Comparison of ENCODE assay signal across 1 cellular context in the genomic region with DNA sequence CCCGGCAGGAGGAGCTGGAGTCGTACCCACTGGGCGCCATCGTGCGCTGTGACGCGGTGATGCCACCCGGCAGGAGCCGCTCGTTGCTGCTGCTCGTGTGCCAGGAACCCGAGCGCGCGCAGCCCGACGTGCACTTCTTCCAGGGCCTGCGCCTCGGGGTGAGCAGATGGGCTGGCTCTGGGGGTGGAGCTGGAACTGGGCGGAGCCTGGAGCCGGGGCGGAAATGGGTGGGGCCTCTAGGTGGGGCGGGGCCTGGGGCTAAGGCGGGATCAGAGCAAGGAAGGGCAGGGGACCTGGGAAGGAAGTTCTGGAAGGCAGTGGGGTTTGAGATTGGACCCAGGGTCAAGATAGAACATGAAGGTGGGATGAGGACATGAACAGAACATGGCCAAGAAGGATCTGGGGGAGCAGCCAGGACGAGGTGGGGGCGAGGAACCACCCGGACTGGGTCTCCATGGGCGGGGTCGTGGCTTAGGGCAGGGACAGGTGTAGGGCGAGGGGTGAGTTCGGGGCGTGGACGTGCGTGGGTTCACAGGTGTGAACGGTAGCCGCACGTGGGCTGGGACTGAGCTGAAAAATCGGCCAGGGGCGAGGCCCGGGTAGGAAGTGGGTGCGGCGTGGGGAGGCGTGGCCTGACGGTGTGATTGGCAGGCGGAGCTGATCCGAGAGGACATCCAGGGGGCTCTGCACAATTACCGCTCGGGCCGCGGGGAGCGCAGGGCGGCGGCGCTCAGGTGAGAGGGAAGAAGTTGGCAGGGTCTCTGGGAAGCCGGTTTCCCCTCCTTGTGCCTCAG.
TF ChIP-seq lines count a peak whose summit lies in the region.

No MANE protein-coding gene starts in this region.

TF ChIP-seq in K562, 482 proteins besides CTCF, POLR2A, EP300 and RAD21 (continued from another document and continues in another):
- TF ChIP-seq, protein P1, sequence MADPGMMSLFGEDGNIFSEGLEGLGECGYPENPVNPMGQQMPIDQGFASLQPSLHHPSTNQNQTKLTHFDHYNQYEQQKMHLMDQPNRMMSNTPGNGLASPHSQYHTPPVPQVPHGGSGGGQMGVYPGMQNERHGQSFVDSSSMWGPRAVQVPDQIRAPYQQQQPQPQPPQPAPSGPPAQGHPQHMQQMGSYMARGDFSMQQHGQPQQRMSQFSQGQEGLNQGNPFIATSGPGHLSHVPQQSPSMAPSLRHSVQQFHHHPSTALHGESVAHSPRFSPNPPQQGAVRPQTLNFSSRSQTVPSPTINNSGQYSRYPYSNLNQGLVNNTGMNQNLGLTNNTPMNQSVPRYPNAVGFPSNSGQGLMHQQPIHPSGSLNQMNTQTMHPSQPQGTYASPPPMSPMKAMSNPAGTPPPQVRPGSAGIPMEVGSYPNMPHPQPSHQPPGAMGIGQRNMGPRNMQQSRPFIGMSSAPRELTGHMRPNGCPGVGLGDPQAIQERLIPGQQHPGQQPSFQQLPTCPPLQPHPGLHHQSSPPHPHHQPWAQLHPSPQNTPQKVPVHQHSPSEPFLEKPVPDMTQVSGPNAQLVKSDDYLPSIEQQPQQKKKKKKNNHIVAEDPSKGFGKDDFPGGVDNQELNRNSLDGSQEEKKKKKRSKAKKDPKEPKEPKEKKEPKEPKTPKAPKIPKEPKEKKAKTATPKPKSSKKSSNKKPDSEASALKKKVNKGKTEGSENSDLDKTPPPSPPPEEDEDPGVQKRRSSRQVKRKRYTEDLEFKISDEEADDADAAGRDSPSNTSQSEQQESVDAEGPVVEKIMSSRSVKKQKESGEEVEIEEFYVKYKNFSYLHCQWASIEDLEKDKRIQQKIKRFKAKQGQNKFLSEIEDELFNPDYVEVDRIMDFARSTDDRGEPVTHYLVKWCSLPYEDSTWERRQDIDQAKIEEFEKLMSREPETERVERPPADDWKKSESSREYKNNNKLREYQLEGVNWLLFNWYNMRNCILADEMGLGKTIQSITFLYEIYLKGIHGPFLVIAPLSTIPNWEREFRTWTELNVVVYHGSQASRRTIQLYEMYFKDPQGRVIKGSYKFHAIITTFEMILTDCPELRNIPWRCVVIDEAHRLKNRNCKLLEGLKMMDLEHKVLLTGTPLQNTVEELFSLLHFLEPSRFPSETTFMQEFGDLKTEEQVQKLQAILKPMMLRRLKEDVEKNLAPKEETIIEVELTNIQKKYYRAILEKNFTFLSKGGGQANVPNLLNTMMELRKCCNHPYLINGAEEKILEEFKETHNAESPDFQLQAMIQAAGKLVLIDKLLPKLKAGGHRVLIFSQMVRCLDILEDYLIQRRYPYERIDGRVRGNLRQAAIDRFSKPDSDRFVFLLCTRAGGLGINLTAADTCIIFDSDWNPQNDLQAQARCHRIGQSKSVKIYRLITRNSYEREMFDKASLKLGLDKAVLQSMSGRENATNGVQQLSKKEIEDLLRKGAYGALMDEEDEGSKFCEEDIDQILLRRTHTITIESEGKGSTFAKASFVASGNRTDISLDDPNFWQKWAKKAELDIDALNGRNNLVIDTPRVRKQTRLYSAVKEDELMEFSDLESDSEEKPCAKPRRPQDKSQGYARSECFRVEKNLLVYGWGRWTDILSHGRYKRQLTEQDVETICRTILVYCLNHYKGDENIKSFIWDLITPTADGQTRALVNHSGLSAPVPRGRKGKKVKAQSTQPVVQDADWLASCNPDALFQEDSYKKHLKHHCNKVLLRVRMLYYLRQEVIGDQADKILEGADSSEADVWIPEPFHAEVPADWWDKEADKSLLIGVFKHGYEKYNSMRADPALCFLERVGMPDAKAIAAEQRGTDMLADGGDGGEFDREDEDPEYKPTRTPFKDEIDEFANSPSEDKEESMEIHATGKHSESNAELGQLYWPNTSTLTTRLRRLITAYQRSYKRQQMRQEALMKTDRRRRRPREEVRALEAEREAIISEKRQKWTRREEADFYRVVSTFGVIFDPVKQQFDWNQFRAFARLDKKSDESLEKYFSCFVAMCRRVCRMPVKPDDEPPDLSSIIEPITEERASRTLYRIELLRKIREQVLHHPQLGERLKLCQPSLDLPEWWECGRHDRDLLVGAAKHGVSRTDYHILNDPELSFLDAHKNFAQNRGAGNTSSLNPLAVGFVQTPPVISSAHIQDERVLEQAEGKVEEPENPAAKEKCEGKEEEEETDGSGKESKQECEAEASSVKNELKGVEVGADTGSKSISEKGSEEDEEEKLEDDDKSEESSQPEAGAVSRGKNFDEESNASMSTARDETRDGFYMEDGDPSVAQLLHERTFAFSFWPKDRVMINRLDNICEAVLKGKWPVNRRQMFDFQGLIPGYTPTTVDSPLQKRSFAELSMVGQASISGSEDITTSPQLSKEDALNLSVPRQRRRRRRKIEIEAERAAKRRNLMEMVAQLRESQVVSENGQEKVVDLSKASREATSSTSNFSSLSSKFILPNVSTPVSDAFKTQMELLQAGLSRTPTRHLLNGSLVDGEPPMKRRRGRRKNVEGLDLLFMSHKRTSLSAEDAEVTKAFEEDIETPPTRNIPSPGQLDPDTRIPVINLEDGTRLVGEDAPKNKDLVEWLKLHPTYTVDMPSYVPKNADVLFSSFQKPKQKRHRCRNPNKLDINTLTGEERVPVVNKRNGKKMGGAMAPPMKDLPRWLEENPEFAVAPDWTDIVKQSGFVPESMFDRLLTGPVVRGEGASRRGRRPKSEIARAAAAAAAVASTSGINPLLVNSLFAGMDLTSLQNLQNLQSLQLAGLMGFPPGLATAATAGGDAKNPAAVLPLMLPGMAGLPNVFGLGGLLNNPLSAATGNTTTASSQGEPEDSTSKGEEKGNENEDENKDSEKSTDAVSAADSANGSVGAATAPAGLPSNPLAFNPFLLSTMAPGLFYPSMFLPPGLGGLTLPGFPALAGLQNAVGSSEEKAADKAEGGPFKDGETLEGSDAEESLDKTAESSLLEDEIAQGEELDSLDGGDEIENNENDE (IDR thresholded peaks at IDR 0.05; ENCODE audit: low read depth, low read length), result no peak
- TF ChIP-seq, protein P2, sequence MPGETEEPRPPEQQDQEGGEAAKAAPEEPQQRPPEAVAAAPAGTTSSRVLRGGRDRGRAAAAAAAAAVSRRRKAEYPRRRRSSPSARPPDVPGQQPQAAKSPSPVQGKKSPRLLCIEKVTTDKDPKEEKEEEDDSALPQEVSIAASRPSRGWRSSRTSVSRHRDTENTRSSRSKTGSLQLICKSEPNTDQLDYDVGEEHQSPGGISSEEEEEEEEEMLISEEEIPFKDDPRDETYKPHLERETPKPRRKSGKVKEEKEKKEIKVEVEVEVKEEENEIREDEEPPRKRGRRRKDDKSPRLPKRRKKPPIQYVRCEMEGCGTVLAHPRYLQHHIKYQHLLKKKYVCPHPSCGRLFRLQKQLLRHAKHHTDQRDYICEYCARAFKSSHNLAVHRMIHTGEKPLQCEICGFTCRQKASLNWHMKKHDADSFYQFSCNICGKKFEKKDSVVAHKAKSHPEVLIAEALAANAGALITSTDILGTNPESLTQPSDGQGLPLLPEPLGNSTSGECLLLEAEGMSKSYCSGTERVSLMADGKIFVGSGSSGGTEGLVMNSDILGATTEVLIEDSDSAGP (CRISPR knock-in tag; IDR thresholded peaks at IDR 0.05), result 0 out of 2 replicates have a peak, but pooled peaks have one; percentile 42
- 0 out of 2 replicates have a peak, but pooled peaks have one; percentile 24 for TF ChIP-seq RBM14 (IDR thresholded peaks at IDR 0.05; ENCODE audit: borderline replicate concordance, insufficient read depth, low read depth, low read length)
- no peak for TF ChIP-seq ZNF561 (CRISPR knock-in tag; conservative IDR thresholded peaks at IDR 0.05)
- TF ChIP-seq, protein P3, sequence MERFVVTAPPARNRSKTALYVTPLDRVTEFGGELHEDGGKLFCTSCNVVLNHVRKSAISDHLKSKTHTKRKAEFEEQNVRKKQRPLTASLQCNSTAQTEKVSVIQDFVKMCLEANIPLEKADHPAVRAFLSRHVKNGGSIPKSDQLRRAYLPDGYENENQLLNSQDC (CRISPR knock-in tag; IDR thresholded peaks at IDR 0.05), result no peak
- TF ChIP-seq, protein P4, sequence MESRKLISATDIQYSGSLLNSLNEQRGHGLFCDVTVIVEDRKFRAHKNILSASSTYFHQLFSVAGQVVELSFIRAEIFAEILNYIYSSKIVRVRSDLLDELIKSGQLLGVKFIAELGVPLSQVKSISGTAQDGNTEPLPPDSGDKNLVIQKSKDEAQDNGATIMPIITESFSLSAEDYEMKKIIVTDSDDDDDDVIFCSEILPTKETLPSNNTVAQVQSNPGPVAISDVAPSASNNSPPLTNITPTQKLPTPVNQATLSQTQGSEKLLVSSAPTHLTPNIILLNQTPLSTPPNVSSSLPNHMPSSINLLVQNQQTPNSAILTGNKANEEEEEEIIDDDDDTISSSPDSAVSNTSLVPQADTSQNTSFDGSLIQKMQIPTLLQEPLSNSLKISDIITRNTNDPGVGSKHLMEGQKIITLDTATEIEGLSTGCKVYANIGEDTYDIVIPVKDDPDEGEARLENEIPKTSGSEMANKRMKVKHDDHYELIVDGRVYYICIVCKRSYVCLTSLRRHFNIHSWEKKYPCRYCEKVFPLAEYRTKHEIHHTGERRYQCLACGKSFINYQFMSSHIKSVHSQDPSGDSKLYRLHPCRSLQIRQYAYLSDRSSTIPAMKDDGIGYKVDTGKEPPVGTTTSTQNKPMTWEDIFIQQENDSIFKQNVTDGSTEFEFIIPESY (CRISPR knock-in tag; IDR thresholded peaks at IDR 0.05), result peak; percentile 54
- no peak for TF ChIP-seq SAFB2 (IDR thresholded peaks at IDR 0.05; ENCODE audit: borderline replicate concordance, low read depth, low read length, severe bottlenecking)
- peak; percentile 56; the same call in 1 of the 2 replicates for TF ChIP-seq ZBTB7A (IDR thresholded peaks at IDR 0.05; ENCODE audit: borderline replicate concordance, control insufficient read depth, low read depth, low read length)
- TF ChIP-seq, protein P5, sequence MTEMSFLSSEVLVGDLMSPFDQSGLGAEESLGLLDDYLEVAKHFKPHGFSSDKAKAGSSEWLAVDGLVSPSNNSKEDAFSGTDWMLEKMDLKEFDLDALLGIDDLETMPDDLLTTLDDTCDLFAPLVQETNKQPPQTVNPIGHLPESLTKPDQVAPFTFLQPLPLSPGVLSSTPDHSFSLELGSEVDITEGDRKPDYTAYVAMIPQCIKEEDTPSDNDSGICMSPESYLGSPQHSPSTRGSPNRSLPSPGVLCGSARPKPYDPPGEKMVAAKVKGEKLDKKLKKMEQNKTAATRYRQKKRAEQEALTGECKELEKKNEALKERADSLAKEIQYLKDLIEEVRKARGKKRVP (CRISPR knock-in tag; IDR thresholded peaks at IDR 0.05), result no peak
- peak; percentile 37 for TF ChIP-seq RBBP5 (IDR thresholded peaks at IDR 0.05; ENCODE audit: borderline replicate concordance, insufficient read depth, low read length, poor library complexity, severe bottlenecking)
- TF ChIP-seq CBFA2T3 (IDR thresholded peaks at IDR 0.05), result 0 out of 2 replicates have a peak, but pooled peaks have one; percentile 12
- TF ChIP-seq GATA2 (CRISPR knock-in tag; IDR thresholded peaks at IDR 0.05), result no peak
- TF ChIP-seq, protein P6, sequence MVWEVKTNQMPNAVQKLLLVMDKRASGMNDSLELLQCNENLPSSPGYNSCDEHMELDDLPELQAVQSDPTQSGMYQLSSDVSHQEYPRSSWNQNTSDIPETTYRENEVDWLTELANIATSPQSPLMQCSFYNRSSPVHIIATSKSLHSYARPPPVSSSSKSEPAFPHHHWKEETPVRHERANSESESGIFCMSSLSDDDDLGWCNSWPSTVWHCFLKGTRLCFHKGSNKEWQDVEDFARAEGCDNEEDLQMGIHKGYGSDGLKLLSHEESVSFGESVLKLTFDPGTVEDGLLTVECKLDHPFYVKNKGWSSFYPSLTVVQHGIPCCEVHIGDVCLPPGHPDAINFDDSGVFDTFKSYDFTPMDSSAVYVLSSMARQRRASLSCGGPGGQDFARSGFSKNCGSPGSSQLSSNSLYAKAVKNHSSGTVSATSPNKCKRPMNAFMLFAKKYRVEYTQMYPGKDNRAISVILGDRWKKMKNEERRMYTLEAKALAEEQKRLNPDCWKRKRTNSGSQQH (CRISPR knock-in tag; IDR thresholded peaks at IDR 0.05), result peak; percentile 93
- TF ChIP-seq DPF2 (IDR thresholded peaks at IDR 0.05), result peak; percentile 74; the same call in 1 of the 2 replicates
- TF ChIP-seq KHSRP (IDR thresholded peaks at IDR 0.05), result no peak
- TF ChIP-seq ATF1 (CRISPR knock-in tag; IDR thresholded peaks at IDR 0.05), result 0 out of 2 replicates have a peak, but pooled peaks have one; percentile 10
- no peak for TF ChIP-seq ATF1 (tag; IDR thresholded peaks at IDR 0.05)
- TF ChIP-seq, protein P7, sequence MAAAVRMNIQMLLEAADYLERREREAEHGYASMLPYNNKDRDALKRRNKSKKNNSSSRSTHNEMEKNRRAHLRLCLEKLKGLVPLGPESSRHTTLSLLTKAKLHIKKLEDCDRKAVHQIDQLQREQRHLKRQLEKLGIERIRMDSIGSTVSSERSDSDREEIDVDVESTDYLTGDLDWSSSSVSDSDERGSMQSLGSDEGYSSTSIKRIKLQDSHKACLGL (CRISPR knock-in tag; IDR thresholded peaks at IDR 0.05; ENCODE audit: borderline replicate concordance, poor library complexity, severe bottlenecking), result peak; percentile 61
- TF ChIP-seq SETDB1 (IDR thresholded peaks at IDR 0.05; ENCODE audit: low read length), result no peak
- TF ChIP-seq, protein P8, sequence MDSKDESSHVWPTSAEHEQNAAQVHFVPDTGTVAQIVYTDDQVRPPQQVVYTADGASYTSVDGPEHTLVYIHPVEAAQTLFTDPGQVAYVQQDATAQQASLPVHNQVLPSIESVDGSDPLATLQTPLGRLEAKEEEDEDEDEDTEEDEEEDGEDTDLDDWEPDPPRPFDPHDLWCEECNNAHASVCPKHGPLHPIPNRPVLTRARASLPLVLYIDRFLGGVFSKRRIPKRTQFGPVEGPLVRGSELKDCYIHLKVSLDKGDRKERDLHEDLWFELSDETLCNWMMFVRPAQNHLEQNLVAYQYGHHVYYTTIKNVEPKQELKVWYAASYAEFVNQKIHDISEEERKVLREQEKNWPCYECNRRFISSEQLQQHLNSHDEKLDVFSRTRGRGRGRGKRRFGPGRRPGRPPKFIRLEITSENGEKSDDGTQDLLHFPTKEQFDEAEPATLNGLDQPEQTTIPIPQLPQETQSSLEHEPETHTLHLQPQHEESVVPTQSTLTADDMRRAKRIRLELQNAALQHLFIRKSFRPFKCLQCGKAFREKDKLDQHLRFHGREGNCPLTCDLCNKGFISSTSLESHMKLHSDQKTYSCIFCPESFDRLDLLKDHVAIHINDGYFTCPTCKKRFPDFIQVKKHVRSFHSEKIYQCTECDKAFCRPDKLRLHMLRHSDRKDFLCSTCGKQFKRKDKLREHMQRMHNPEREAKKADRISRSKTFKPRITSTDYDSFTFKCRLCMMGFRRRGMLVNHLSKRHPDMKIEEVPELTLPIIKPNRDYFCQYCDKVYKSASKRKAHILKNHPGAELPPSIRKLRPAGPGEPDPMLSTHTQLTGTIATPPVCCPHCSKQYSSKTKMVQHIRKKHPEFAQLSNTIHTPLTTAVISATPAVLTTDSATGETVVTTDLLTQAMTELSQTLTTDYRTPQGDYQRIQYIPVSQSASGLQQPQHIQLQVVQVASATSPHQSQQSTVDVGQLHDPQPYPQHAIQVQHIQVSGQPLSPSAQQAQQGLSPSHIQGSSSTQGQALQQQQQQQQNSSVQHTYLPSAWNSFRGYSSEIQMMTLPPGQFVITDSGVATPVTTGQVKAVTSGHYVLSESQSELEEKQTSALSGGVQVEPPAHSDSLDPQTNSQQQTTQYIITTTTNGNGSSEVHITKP (IDR thresholded peaks at IDR 0.05; ENCODE audit: partially characterized antibody), result peak; percentile 92
- peak; percentile 35; the same call in 1 of the 2 replicates for TF ChIP-seq CXXC5 (CRISPR knock-in tag; IDR thresholded peaks at IDR 0.05)
- peak; percentile 69 for TF ChIP-seq EGR1 (conservative IDR thresholded peaks at IDR 0.05)
- peak; percentile 38 to 47; a peak in 2 of 4 replicates for TF ChIP-seq ARNT (IDR thresholded peaks at IDR 0.05)
- no peak for TF ChIP-seq BRF1 (IDR thresholded peaks at IDR 0.05; ENCODE audit: borderline replicate concordance, extremely low read depth, insufficient read length)
- no peak for TF ChIP-seq ZBTB8A (IDR thresholded peaks at IDR 0.05; ENCODE audit: partially characterized antibody)
